Comparison of ENCODE assay signal across 8 cellular contexts in genomic region chr2:98445708-98446577, GRCh38. TPM values are rescaled to one million over a fixed set of nuclear protein-coding genes. Genes with fewer than 3 reads are reported as not detected.
DNase-seq lines count a peak whose midpoint lies in the region; ATAC-seq and TF ChIP-seq lines count a peak whose summit lies in the region.

No MANE protein-coding gene starts in this region.

- POLR2A ChIA-PET in PC-9 (lab: Charles Lee; ENCODE audit: unreplicated experiment), result no interaction called here

- peak overlapping the region; percentile 87 for H3K4me2 ChIP-seq in PC-9

- H3K4me3 ChIP-seq in PC-9 (peak overlapping the region; percentile 91), muscle layer of duodenum (ENCODE audit: low read depth in 1 of 2, low read length in 2 of 2) (peak overlapping the region; percentile 72 to 90)

- peak overlapping the region; percentile 13 for H3K27ac ChIP-seq in PC-9
- peak overlapping the region; percentile 67 for H3K27ac ChIP-seq in muscle layer of duodenum (ENCODE audit: low read length)

- H3K9me3 ChIP-seq in PC-9 (ENCODE audit: insufficient read depth, low read depth), result no peaks in the 10 kb centered on the region
- H3K9me3 ChIP-seq in muscle layer of duodenum (ENCODE audit: control insufficient read depth in 1 of 2, low read length in 2 of 2), result no peaks in the 10 kb centered on the region

- CTCF ChIA-PET in PC-9 (lab: Charles Lee), result no interaction called here

- H3F3A ChIP-seq in PC-9 (ENCODE audit: insufficient read depth, low read depth), result 0 out of 2 replicates have a peak, but pooled peaks cover 8% of the 10 kb centered on the region

- no TSS peak for BruUV-seq in PC-9 (replicated peaks; lab: Mats Ljungman, UMichigan)

- no peaks in the 10 kb centered on the region for H3K27me3 ChIP-seq in PC-9 (ENCODE audit: insufficient read depth, low read depth)
- H3K27me3 ChIP-seq in muscle layer of duodenum (ENCODE audit: low read depth, low read length), result no peaks in the 10 kb centered on the region

- H3K4me1 ChIP-seq in PC-9 (replicated peaks; ENCODE audit: insufficient read depth) (peaks cover 22% of the 10 kb centered on the region), muscle layer of duodenum (ENCODE audit: control insufficient read depth in 1 of 2, insufficient read depth in 2 of 2, low read length in 2 of 2) (peaks cover 18 to 28% of the 10 kb centered on the region in 2 donors)

- no peak for TF ChIP-seq CTCF in PC-9 (conservative IDR thresholded peaks at IDR 0.05)

- DNase-seq in NCI-H446 treated with DMSO at 0.1 percent for 48 hours (lab: John Stamatoyannopoulos, UW) (peak; percentile 17), NCI-H446 (lab: John Stamatoyannopoulos, UW) (no peak), PC-9 (peak in 1 of 2 experiments; percentile 31), cerebellum (ENCODE audit: low spot score) (peak; percentile 65), germinal center (ENCODE audit: low spot score) (no peak), posterior vena cava (ENCODE audit: low spot score) (no peak)

- peaks cover 6% of the 10 kb centered on the region; the same call in 1 of the 2 replicates for H4K20me1 ChIP-seq in PC-9 (ENCODE audit: insufficient read depth)

- peaks cover 60% of the 10 kb centered on the region for H3K79me2 ChIP-seq in PC-9 (ENCODE audit: low read depth)

- intact Hi-C loops in PC-9 (cut with micrococcal nuclease; ENCODE audit: unreplicated experiment), result loop anchor here (1.0 to 10.0 kb wide), 4 partner anchors 12 to 119 kb away; no protein-coding TSS in a partner anchor
- intact Hi-C loops in posterior vena cava (cut with DNase I), result no loop called here

- no peaks in the 10 kb centered on the region for H3K9me2 ChIP-seq in PC-9 (ENCODE audit: insufficient read depth)

- H3K36me3 ChIP-seq in PC-9 (ENCODE audit: low read depth), result no peaks in the 10 kb centered on the region
- H3K36me3 ChIP-seq in muscle layer of duodenum (ENCODE audit: control insufficient read depth in 1 of 2, insufficient read depth in 2 of 2, low read length in 2 of 2), result no peaks in the 10 kb centered on the region

- H2AFZ ChIP-seq in PC-9, result peak overlapping the region; percentile 80

- no peak for ATAC-seq in GM21381 (IDR thresholded peaks at IDR 0.05; ENCODE audit: unreplicated experiment)

RNA-seq across cellular contexts. Expression of gene INPP4A, which starts 1.3 kb away (rescaled TPM):
- total RNA-seq in PC-9 (2021) (50.5 and 52.9 TPM in 2 replicates), cerebellum (81.7 TPM), posterior vena cava (10 to 100 TPM; 31.5 to 42.9 TPM)

Comparison
In these comparisons a context has a peak if more than half of its experiments do, and no peak if none do; other contexts are left out.
1. DNase-seq: peak in NCI-H446 treated with DMSO at 0.1 percent for 48 hours (single experiment) and cerebellum (single experiment); none in NCI-H446 (0 of 2), germinal center (single experiment) and posterior vena cava (single experiment).